15 cellular contexts compared by ENCODE assay signal in genomic region chr11:131349368-131350086, GRCh38. TPM values are rescaled to one million over a fixed set of nuclear protein-coding genes. Genes with fewer than 3 reads are reported as not detected.
A peak's percentile ranks its signal among the peaks of the same experiment; 100 is the strongest.
DNase-seq lines count a peak whose midpoint lies in the region; ATAC-seq, FAIRE-seq and TF ChIP-seq lines count a peak whose summit lies in the region.
"Had no signal": no experiment of that assay in that cellular context is flagged by ENCODE, and none has a peak within 500 bp of the region (broad histone marks: within the 10 kb centered on the region; RNA-seq: fewer than 3 reads in every experiment).

No MANE protein-coding gene starts in this region.

- ATAC-seq in HepG2 (no peak), right lobe of liver (no peak)

- H3K27ac ChIP-seq in HepG2 (ENCODE audit: extremely low read length, insufficient read depth, low read length) (no peak overlapping the region), right lobe of liver (no peak overlapping the region), WERI-Rb-1 (no peak overlapping the region), sigmoid colon (no peak overlapping the region)
- H3K27ac ChIP-seq: 22Rv1, BLaER1 had no signal

- H3K36me3 ChIP-seq in HepG2 (replicated peaks in 1 of 2; ENCODE audit: control insufficient read depth in 1 of 2, insufficient read depth in 2 of 2, low read length in 2 of 2) = no peaks in the 10 kb centered on the region
- no peaks in the 10 kb centered on the region for H3K36me3 ChIP-seq in right lobe of liver
- H3K36me3 ChIP-seq in WERI-Rb-1 = no peaks in the 10 kb centered on the region
- H3K36me3 ChIP-seq in sigmoid colon = no peaks in the 10 kb centered on the region
- H3K36me3 ChIP-seq: BLaER1 had no signal

- H3K27ac Mint-ChIP-seq in glutamatergic neuron (ENCODE audit: unreplicated experiment) (no peak overlapping the region), type B pancreatic cell (no peak overlapping the region)
- H3K27ac Mint-ChIP-seq: IgD-negative memory B cell had no signal

- WGBS in HepG2 (ENCODE audit: low lambda C conversion rate) = 8% methylated on average over 11 of the region's 11 CpGs
- 52% methylated on average over 9 of the region's 11 CpGs for WGBS in right lobe of liver (ENCODE audit: insufficient coverage, low coverage, low lambda C conversion rate, missing lambda C conversion rate)
- WGBS in sigmoid colon, 2 donors = 75 to 85% methylated on average over 11 of the region's 11 CpGs

- H3K4me1 ChIP-seq in HepG2 (ENCODE audit: insufficient read depth, low read length) = no peaks in the 10 kb centered on the region
- no peaks in the 10 kb centered on the region for H3K4me1 ChIP-seq in right lobe of liver
- no peaks in the 10 kb centered on the region for H3K4me1 ChIP-seq in sigmoid colon
- H3K4me1 ChIP-seq: BLaER1 had no signal

- BruUV-seq in HepG2 (replicated peaks; lab: Mats Ljungman, UMichigan) = no TSS peak

- H3K4me2 ChIP-seq in HepG2 (ENCODE audit: low read depth, low read length) = no peak overlapping the region
- H3K4me2 ChIP-seq: BLaER1 had no signal

- H3K9me3 Mint-ChIP-seq in glutamatergic neuron (ENCODE audit: unreplicated experiment) (no peaks in the 10 kb centered on the region), type B pancreatic cell (peaks cover 4% of the 10 kb centered on the region)

- H3K27me3 ChIP-seq in HepG2 (ENCODE audit: control insufficient read depth in 1 of 2, insufficient read depth in 2 of 2, low read length in 2 of 2) (peaks cover 2 to 4% of the 10 kb centered on the region in 2 experiments; a peak in 2 of 5 replicates), right lobe of liver (no peaks in the 10 kb centered on the region), WERI-Rb-1 (ENCODE audit: insufficient read depth, low read depth, severe bottlenecking) (no peaks in the 10 kb centered on the region), sigmoid colon (no peaks in the 10 kb centered on the region)
- H3K27me3 ChIP-seq: BLaER1 had no signal

- no peak overlapping the region for H3K9ac ChIP-seq in HepG2 (ENCODE audit: insufficient read depth, low read depth, low read length)
- H3K9ac ChIP-seq: BLaER1 had no signal

- no peak for TF ChIP-seq EP300 in HepG2 (IDR thresholded peaks at IDR 0.05; ENCODE audit: low read depth in 2 of 2, low read length in 2 of 2)
- TF ChIP-seq EP300 in HepG2 (CRISPR knock-in tag; IDR thresholded peaks at IDR 0.05; ENCODE audit: borderline replicate concordance) = no peak
- TF ChIP-seq EP300 in sigmoid colon (IDR thresholded peaks at IDR 0.05) = no peak

- FAIRE-seq in HepG2 (lab: Jason Lieb, UNC) = no peak
- FAIRE-seq: GM12891, H54 had no signal

- H4K20me1 ChIP-seq in HepG2 (ENCODE audit: insufficient read depth, low read length) = no peaks in the 10 kb centered on the region
- H4K20me1 ChIP-seq: BLaER1 had no signal

- H3K4me3 Mint-ChIP-seq in glutamatergic neuron (ENCODE audit: unreplicated experiment) (no peak overlapping the region), type B pancreatic cell (no peak overlapping the region)
- H3K4me3 Mint-ChIP-seq: IgD-negative memory B cell had no signal

- TF ChIP-seq POLR2A in HepG2 (IDR thresholded peaks at IDR 0.05; ENCODE audit: insufficient read depth in 1 of 2, low read depth in 2 of 2, low read length in 2 of 2) (no peak), right lobe of liver (IDR thresholded peaks at IDR 0.05) (no peak), sigmoid colon (IDR thresholded peaks at IDR 0.05) (no peak)

- H3K36me3 Mint-ChIP-seq in glutamatergic neuron (ENCODE audit: unreplicated experiment) = no peaks in the 10 kb centered on the region
- H3K36me3 Mint-ChIP-seq in type B pancreatic cell = no peaks in the 10 kb centered on the region
- H3K36me3 Mint-ChIP-seq: IgD-negative memory B cell had no signal

- in situ Hi-C loops in HepG2 (cut with HindIII; ENCODE audit: extremely low pct_ligation_motif_present, low pct_unique_long_range_greater_than_20kb) = no loop called here

- intact Hi-C loops in HepG2 (cut with micrococcal nuclease; ENCODE audit: unreplicated experiment) = no loop called here
- intact Hi-C loops in right lobe of liver (cut with DNase I) = no loop called here
- intact Hi-C loops in sigmoid colon (cut with DNase I) = no loop called here

- no peak overlapping the region for H3K4me3 ChIP-seq in HepG2 (replicated peaks in 1 of 3; ENCODE audit: insufficient read depth in 1 of 3, low read depth in 2 of 3, low read length in 3 of 3)
- no peak overlapping the region for H3K4me3 ChIP-seq in right lobe of liver
- H3K4me3 ChIP-seq in WERI-Rb-1 (ENCODE audit: low read depth, low read length) = no peak overlapping the region
- H3K4me3 ChIP-seq in sigmoid colon = no peak overlapping the region
- H3K4me3 ChIP-seq: BLaER1 had no signal

- TF ChIP-seq CTCF in HepG2 (CRISPR knock-in tag; IDR thresholded peaks at IDR 0.05) (no peak), right lobe of liver (IDR thresholded peaks at IDR 0.05) (no peak), WERI-Rb-1 (IDR thresholded peaks at IDR 0.05; ENCODE audit: low read depth, low read length) (peak; percentile 41), glutamatergic neuron (IDR thresholded peaks at IDR 0.05; ENCODE audit: partially characterized antibody, unreplicated experiment) (peak; percentile 12), type B pancreatic cell (conservative IDR thresholded peaks at IDR 0.05) (peak; percentile 27), sigmoid colon (IDR thresholded peaks at IDR 0.05) (no peak)

- no peaks in the 10 kb centered on the region for H3K27me3 Mint-ChIP-seq in glutamatergic neuron (ENCODE audit: unreplicated experiment)
- peaks cover 14% of the 10 kb centered on the region for H3K27me3 Mint-ChIP-seq in type B pancreatic cell
- H3K27me3 Mint-ChIP-seq: IgD-negative memory B cell had no signal

- no peak overlapping the region for H2AFZ ChIP-seq in HepG2 (ENCODE audit: low read length)

- H3K4me1 Mint-ChIP-seq in glutamatergic neuron (ENCODE audit: low read depth, unreplicated experiment) = peaks cover 2% of the 10 kb centered on the region
- peaks cover 6% of the 10 kb centered on the region for H3K4me1 Mint-ChIP-seq in type B pancreatic cell (ENCODE audit: unreplicated experiment)
- H3K4me1 Mint-ChIP-seq: IgD-negative memory B cell had no signal

- TF ChIP-seq RAD21 in HepG2 (CRISPR knock-in tag; IDR thresholded peaks at IDR 0.05) = no peak

- DNase-seq in HepG2 (ENCODE audit: low spot score) = no peak
- DNase-seq in right lobe of liver = no peak
- no peak for DNase-seq in WERI-Rb-1
- DNase-seq in glutamatergic neuron = no peak
- no peak for DNase-seq in type B pancreatic cell (ENCODE audit: extremely low spot score, unreplicated experiment)
- no peak for DNase-seq in sigmoid colon
- no peak for DNase-seq in activated T-cell treated with anti-CD3 and anti-CD28 coated beads, Interleukin-2, amount 50 U/mL, for 48 hours
- no peak for DNase-seq in NCI-H774 (lab: John Stamatoyannopoulos, UW)
- DNase-seq: AML-193, DMS53 had no signal

- H3K9me3 ChIP-seq in HepG2 (ENCODE audit: low read length) (no peaks in the 10 kb centered on the region), right lobe of liver (no peaks in the 10 kb centered on the region), WERI-Rb-1 (ENCODE audit: severe bottlenecking) (no peaks in the 10 kb centered on the region), sigmoid colon (no peaks in the 10 kb centered on the region)
- H3K9me3 ChIP-seq: BLaER1 had no signal

- POLR2A ChIA-PET in HepG2 (lab: Yijun Ruan, JAX) = no interaction called here

- H3K79me2 ChIP-seq in HepG2 (ENCODE audit: insufficient read depth, low read length) = no peaks in the 10 kb centered on the region

- CTCF ChIA-PET in HepG2 (lab: Yijun Ruan, JAX; ENCODE audit: low intra/inter-chr PET ratio, low total read pairs) = no interaction called here

TF ChIP-seq in HepG2, 621 proteins besides CTCF, POLR2A, EP300 and RAD21:
- peak; percentile 79 for TF ChIP-seq MAFF (IDR thresholded peaks at IDR 0.05; ENCODE audit: low read depth, low read length)
- TF ChIP-seq ZNF564 (CRISPR knock-in tag; IDR thresholded peaks at IDR 0.05) = no peak
- peak; percentile 73 to 87 for TF ChIP-seq MAFK (conservative IDR thresholded peaks at IDR 0.05 in 1 of 2, IDR thresholded peaks at IDR 0.05 in 1 of 2; ENCODE audit: low read length in 2 of 2)
TF ChIP-seq in HepG2: peak in this region for 2.

RNA-seq across cellular contexts. Expression of gene NTM, which starts 20.9 kb away (rescaled TPM):
- total RNA-seq in HepG2 (2016; rRNA removed; fragmentation: Illumina TruSeq; extraction: Trizol) = not detected in 2 replicates
- not detected in 2 replicates for total RNA-seq in HepG2 (2016; cell fraction: cytosol; rRNA removed; fragmentation: Illumina TruSeq; extraction: Trizol; ENCODE audit: low read depth)
- total RNA-seq in HepG2 (2016; cell fraction: insoluble cytoplasmic fraction; rRNA removed; fragmentation: Illumina TruSeq; extraction: Trizol) = not detected in 2 replicates
- not detected in 2 replicates for total RNA-seq in HepG2 (2016; cell fraction: membrane; rRNA removed; fragmentation: Illumina TruSeq; extraction: Trizol)
- total RNA-seq in HepG2 (2016; cell fraction: nucleus; rRNA removed; fragmentation: Illumina TruSeq; extraction: Trizol) = not detected in 2 replicates
- polyA plus RNA-seq in HepG2 (2011; rRNA removed) = not detected in 2 replicates
- not detected in 2 replicates for polyA plus RNA-seq in HepG2 (2011; cell fraction: cytosol; rRNA removed)
- not detected in 2 replicates for polyA plus RNA-seq in HepG2 (2011; cell fraction: nucleus; rRNA removed)
- not detected in 2 replicates for polyA plus RNA-seq in HepG2 (2012)
- polyA plus RNA-seq in HepG2 (2016; cell fraction: cytosol; fragmentation: Illumina TruSeq; extraction: Trizol; ENCODE audit: low read depth) = not detected in 2 replicates
- polyA plus RNA-seq in HepG2 (2016; cell fraction: insoluble cytoplasmic fraction; fragmentation: Illumina TruSeq; extraction: Trizol; ENCODE audit: low read depth) = not detected in 2 replicates
- not detected in 2 replicates for polyA plus RNA-seq in HepG2 (2016; cell fraction: membrane; fragmentation: Illumina TruSeq; extraction: Trizol; ENCODE audit: low read depth)
- polyA plus RNA-seq in HepG2 (2016; cell fraction: nucleus; fragmentation: Illumina TruSeq; extraction: Trizol; ENCODE audit: insufficient read depth, low read depth) = not detected in 2 replicates
- not detected in 2 replicates for polyA minus RNA-seq in HepG2 (2011; rRNA and poly(A)+ RNA removed; ENCODE audit: low replicate concordance)
- not detected in 2 replicates for polyA minus RNA-seq in HepG2 (2011; cell fraction: cytosol; rRNA and poly(A)+ RNA removed)
- polyA minus RNA-seq in HepG2 (2011; cell fraction: nucleus; rRNA and poly(A)+ RNA removed) = not detected in 2 replicates
- total RNA-seq in right lobe of liver = under 1 TPM in 1 of 6 experiments, not detected in 5; 0.35 TPM
- total RNA-seq in glutamatergic neuron (ENCODE audit: unreplicated experiment) = 1.2 TPM
- total RNA-seq in type B pancreatic cell (ENCODE audit: low replicate concordance) = 10.6 and 19.2 TPM in 2 replicates
- total RNA-seq in sigmoid colon = 10 to 100 TPM in 2 of 4 donors, 1 to 10 TPM in 2; 5.9 to 18.3 (median 10.4) TPM
- polyA plus RNA-seq in sigmoid colon = 1 to 10 TPM in 1 of 3 donors, under 1 TPM in 1, not detected in 1; 0.96 to 1.8 TPM
- polyA plus RNA-seq: IgD-negative memory B cell had no signal

Comparison
In these comparisons a context has a peak if more than half of its experiments do, and no peak if none do; other contexts are left out.
1. CTCF ChIP-seq: peak in WERI-Rb-1 (single experiment), glutamatergic neuron (single experiment) and type B pancreatic cell (single experiment); none in HepG2 (single experiment), right lobe of liver (0 of 4) and sigmoid colon (0 of 4).